In genomic region chr18:63197246-63197791, GRCh38 we compare ENCODE assay signal across 15 cellular contexts.
DNase-seq lines count a peak whose midpoint lies in the region; ATAC-seq and TF ChIP-seq lines count a peak whose summit lies in the region.
"Had no signal": no experiment of that assay in that cellular context is flagged by ENCODE, and none has a peak within 500 bp of the region (broad histone marks: within the 10 kb centered on the region; RNA-seq: fewer than 3 reads in every experiment).

No MANE protein-coding gene starts in this region.

- H4K20me1 ChIP-seq in BLaER1, result peaks cover 71% of the 10 kb centered on the region

- WGBS in sigmoid colon, 2 donors, result 50 to 52% methylated on average over 8 of the region's 8 CpGs

- TF ChIP-seq POLR2A in sigmoid colon (IDR thresholded peaks at IDR 0.05), result no peak

- H3K27ac ChIP-seq in BLaER1 (peak overlapping the region; percentile 51; the same call in 1 of the 2 replicates), sigmoid colon (no peak overlapping the region)
- H3K27ac ChIP-seq in CD8-positive, alpha-beta T cell (ENCODE audit: low read depth, low read length), result peak overlapping the region; percentile 22
- H3K27ac ChIP-seq: neural progenitor cell, SJSA1 had no signal

- H3K4me3 ChIP-seq in BLaER1 (no peak overlapping the region), sigmoid colon (no peak overlapping the region)
- H3K4me3 ChIP-seq in CD8-positive, alpha-beta T cell (ENCODE audit: low read depth, low read length), result peak overlapping the region; percentile 70
- H3K4me3 ChIP-seq: dorsolateral prefrontal cortex, gastrocnemius medialis, neural progenitor cell, SJSA1 had no signal

- CTCF ChIA-PET in CD8-positive, alpha-beta T cell (lab: Charles Lee), result interaction anchor here (0.5 to 2.7 kb wide), 11 partner anchors 11 to 126 kb away, joined by 3 to 17 read pairs (median 5); no protein-coding TSS in a partner anchor

- peak; percentile 34 for ATAC-seq in CD8-positive, alpha-beta T cell
- ATAC-seq: gastrocnemius medialis; stimulated activated memory B cell treated with anti-CD40 and anti-IgM and Interleukin-4, amounts not matched to agents 10 μg/mL and 1 μg/mL and 100 μg/mL, for 72 hours had no signal

- H3K9ac ChIP-seq in BLaER1, result no peak overlapping the region
- H3K9ac ChIP-seq: neural progenitor cell had no signal

- H3K4me1 Mint-ChIP-seq in CD8-positive, alpha-beta T cell (ENCODE audit: low read depth), result peaks cover 25% of the 10 kb centered on the region

- H3K27me3 Mint-ChIP-seq in CD8-positive, alpha-beta T cell (ENCODE audit: low read depth), result no peaks in the 10 kb centered on the region
- H3K27me3 Mint-ChIP-seq: stimulated activated memory B cell treated with anti-CD40 and anti-IgM and Interleukin-4, amounts not matched to agents 10 μg/mL and 1 μg/mL and 100 μg/mL, for 72 hours had no signal

- H3K4me2 ChIP-seq in BLaER1, result peak overlapping the region; percentile 15; the same call in 1 of the 2 replicates
- H3K4me2 ChIP-seq: neural progenitor cell had no signal

- H3K9me3 Mint-ChIP-seq in CD8-positive, alpha-beta T cell, result no peaks in the 10 kb centered on the region
- H3K9me3 Mint-ChIP-seq: neural progenitor cell; stimulated activated memory B cell treated with anti-CD40 and anti-IgM and Interleukin-4, amounts not matched to agents 10 μg/mL and 1 μg/mL and 100 μg/mL, for 72 hours had no signal

- TF ChIP-seq CTCF in CD8-positive, alpha-beta T cell (IDR thresholded peaks at IDR 0.05), result no peak
- TF ChIP-seq CTCF in sigmoid colon (IDR thresholded peaks at IDR 0.05), result no peak

- POLR2A ChIA-PET in CD8-positive, alpha-beta T cell (lab: Charles Lee), result interaction anchor here (0.6 to 2.4 kb wide), 9 partner anchors 12 to 122 kb away, joined by 3 to 8 read pairs (median 3); partner anchors contain the start of gene BCL2

- peaks cover 3% of the 10 kb centered on the region for H3K36me3 Mint-ChIP-seq in CD8-positive, alpha-beta T cell
- H3K36me3 Mint-ChIP-seq: neural progenitor cell; stimulated activated memory B cell treated with anti-CD40 and anti-IgM and Interleukin-4, amounts not matched to agents 10 μg/mL and 1 μg/mL and 100 μg/mL, for 72 hours had no signal

- H3K27me3 ChIP-seq in BLaER1 (no peaks in the 10 kb centered on the region), sigmoid colon (no peaks in the 10 kb centered on the region)
- no peaks in the 10 kb centered on the region for H3K27me3 ChIP-seq in CD8-positive, alpha-beta T cell (ENCODE audit: insufficient read depth, low read length)
- H3K27me3 ChIP-seq: dorsolateral prefrontal cortex, gastrocnemius medialis, neural progenitor cell, SJSA1 had no signal

- intact Hi-C loops in CD8-positive, alpha-beta T cell (cut with DNase I, micrococcal nuclease), result loop anchor here (1.0 to 2.0 kb wide), 5 partner anchors 19 to 117 kb away; no protein-coding TSS in a partner anchor
- intact Hi-C loops in sigmoid colon (cut with DNase I), result no loop called here

- DNase-seq in CD8-positive, alpha-beta T cell, result peak in 3 of 7 experiments; percentile 29 to 58 (median 44)
- peak; percentile 38 for DNase-seq in NOMO-1 treated with DMSO at 0.1 percent for 48 hours (lab: John Stamatoyannopoulos, UW; ENCODE audit: unreplicated experiment)
- peak; percentile 50 for DNase-seq in kidney tubule cell (ENCODE audit: low spot score)
- DNase-seq in SW480 (ENCODE audit: low spot score), result no peak
- no peak for DNase-seq in sigmoid colon
- no peak for DNase-seq in mucosa of gallbladder (ENCODE audit: low spot score)
- DNase-seq: activated CD4-positive, alpha-beta T cell treated with anti-CD3 and anti-CD28 coated beads, Interleukin-2, amount 50 U/mL, for 48 hours; amygdala; dorsolateral prefrontal cortex; gastrocnemius medialis; NCI-H345 had no signal

- no peak overlapping the region for H3K27ac Mint-ChIP-seq in CD8-positive, alpha-beta T cell
- H3K27ac Mint-ChIP-seq: neural progenitor cell; stimulated activated memory B cell treated with anti-CD40 and anti-IgM and Interleukin-4, amounts not matched to agents 10 μg/mL and 1 μg/mL and 100 μg/mL, for 72 hours had no signal

- peaks cover 36% of the 10 kb centered on the region for H3K36me3 ChIP-seq in BLaER1
- H3K36me3 ChIP-seq in CD8-positive, alpha-beta T cell (ENCODE audit: insufficient read depth, low read length), result no peaks in the 10 kb centered on the region
- H3K36me3 ChIP-seq in sigmoid colon, result no peaks in the 10 kb centered on the region
- H3K36me3 ChIP-seq: gastrocnemius medialis, neural progenitor cell, SJSA1 had no signal

- no peak overlapping the region for H3K4me3 Mint-ChIP-seq in CD8-positive, alpha-beta T cell
- H3K4me3 Mint-ChIP-seq: neural progenitor cell; stimulated activated memory B cell treated with anti-CD40 and anti-IgM and Interleukin-4, amounts not matched to agents 10 μg/mL and 1 μg/mL and 100 μg/mL, for 72 hours had no signal

- peaks cover 36% of the 10 kb centered on the region for H3K4me1 ChIP-seq in BLaER1
- peaks cover 46% of the 10 kb centered on the region for H3K4me1 ChIP-seq in CD8-positive, alpha-beta T cell (ENCODE audit: insufficient read depth, low read length)
- peaks cover 0 to 11% (median 0%) of the 10 kb centered on the region in 4 donors for H3K4me1 ChIP-seq in sigmoid colon
- H3K4me1 ChIP-seq: neural progenitor cell had no signal

- no peak for TF ChIP-seq EP300 in sigmoid colon (IDR thresholded peaks at IDR 0.05)

- H3K9me3 ChIP-seq in BLaER1 (no peaks in the 10 kb centered on the region; the same call in none of the 2 replicates), sigmoid colon (no peaks in the 10 kb centered on the region)
- H3K9me3 ChIP-seq in CD8-positive, alpha-beta T cell (ENCODE audit: low read length), result no peaks in the 10 kb centered on the region
- H3K9me3 ChIP-seq: gastrocnemius medialis, SJSA1 had no signal

Comparison
In these comparisons a context has a peak if more than half of its experiments do, and no peak if none do; other contexts are left out.
1. H3K27ac ChIP-seq: peak in BLaER1 (single experiment) and CD8-positive, alpha-beta T cell (single experiment); none in sigmoid colon (0 of 4).
2. DNase-seq: peak in NOMO-1 treated with DMSO at 0.1 percent for 48 hours (single experiment) and kidney tubule cell (single experiment); none in SW480 (single experiment), sigmoid colon (single experiment) and mucosa of gallbladder (single experiment).